ENCODE assay signal across 1 cellular context in the genomic region with DNA sequence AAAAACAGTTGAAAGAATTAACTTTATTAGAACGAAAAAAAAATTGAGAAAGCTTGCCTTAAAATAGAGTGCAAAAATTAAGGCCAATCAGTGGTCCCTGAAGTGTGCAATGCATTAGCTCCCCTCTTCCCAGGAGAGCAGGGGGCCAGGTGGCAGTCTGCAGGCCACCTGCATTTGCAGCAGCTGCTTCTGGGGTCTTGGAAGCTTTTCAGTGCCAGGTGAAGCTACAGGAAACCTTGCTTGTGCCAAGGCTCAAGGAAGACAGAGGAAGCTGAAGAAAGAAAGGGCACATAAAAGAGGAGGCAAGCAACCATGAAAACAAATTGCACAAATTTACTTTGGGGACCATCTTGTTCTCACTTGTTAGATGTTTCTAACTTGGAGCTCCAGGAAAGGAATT.
TF ChIP-seq lines count a peak whose summit lies in the region.

No MANE protein-coding gene starts in this region.

TF ChIP-seq in GM23338, 12 proteins besides CTCF, POLR2A, EP300 and RAD21 (continued from another document):
- TF ChIP-seq, protein P1, sequence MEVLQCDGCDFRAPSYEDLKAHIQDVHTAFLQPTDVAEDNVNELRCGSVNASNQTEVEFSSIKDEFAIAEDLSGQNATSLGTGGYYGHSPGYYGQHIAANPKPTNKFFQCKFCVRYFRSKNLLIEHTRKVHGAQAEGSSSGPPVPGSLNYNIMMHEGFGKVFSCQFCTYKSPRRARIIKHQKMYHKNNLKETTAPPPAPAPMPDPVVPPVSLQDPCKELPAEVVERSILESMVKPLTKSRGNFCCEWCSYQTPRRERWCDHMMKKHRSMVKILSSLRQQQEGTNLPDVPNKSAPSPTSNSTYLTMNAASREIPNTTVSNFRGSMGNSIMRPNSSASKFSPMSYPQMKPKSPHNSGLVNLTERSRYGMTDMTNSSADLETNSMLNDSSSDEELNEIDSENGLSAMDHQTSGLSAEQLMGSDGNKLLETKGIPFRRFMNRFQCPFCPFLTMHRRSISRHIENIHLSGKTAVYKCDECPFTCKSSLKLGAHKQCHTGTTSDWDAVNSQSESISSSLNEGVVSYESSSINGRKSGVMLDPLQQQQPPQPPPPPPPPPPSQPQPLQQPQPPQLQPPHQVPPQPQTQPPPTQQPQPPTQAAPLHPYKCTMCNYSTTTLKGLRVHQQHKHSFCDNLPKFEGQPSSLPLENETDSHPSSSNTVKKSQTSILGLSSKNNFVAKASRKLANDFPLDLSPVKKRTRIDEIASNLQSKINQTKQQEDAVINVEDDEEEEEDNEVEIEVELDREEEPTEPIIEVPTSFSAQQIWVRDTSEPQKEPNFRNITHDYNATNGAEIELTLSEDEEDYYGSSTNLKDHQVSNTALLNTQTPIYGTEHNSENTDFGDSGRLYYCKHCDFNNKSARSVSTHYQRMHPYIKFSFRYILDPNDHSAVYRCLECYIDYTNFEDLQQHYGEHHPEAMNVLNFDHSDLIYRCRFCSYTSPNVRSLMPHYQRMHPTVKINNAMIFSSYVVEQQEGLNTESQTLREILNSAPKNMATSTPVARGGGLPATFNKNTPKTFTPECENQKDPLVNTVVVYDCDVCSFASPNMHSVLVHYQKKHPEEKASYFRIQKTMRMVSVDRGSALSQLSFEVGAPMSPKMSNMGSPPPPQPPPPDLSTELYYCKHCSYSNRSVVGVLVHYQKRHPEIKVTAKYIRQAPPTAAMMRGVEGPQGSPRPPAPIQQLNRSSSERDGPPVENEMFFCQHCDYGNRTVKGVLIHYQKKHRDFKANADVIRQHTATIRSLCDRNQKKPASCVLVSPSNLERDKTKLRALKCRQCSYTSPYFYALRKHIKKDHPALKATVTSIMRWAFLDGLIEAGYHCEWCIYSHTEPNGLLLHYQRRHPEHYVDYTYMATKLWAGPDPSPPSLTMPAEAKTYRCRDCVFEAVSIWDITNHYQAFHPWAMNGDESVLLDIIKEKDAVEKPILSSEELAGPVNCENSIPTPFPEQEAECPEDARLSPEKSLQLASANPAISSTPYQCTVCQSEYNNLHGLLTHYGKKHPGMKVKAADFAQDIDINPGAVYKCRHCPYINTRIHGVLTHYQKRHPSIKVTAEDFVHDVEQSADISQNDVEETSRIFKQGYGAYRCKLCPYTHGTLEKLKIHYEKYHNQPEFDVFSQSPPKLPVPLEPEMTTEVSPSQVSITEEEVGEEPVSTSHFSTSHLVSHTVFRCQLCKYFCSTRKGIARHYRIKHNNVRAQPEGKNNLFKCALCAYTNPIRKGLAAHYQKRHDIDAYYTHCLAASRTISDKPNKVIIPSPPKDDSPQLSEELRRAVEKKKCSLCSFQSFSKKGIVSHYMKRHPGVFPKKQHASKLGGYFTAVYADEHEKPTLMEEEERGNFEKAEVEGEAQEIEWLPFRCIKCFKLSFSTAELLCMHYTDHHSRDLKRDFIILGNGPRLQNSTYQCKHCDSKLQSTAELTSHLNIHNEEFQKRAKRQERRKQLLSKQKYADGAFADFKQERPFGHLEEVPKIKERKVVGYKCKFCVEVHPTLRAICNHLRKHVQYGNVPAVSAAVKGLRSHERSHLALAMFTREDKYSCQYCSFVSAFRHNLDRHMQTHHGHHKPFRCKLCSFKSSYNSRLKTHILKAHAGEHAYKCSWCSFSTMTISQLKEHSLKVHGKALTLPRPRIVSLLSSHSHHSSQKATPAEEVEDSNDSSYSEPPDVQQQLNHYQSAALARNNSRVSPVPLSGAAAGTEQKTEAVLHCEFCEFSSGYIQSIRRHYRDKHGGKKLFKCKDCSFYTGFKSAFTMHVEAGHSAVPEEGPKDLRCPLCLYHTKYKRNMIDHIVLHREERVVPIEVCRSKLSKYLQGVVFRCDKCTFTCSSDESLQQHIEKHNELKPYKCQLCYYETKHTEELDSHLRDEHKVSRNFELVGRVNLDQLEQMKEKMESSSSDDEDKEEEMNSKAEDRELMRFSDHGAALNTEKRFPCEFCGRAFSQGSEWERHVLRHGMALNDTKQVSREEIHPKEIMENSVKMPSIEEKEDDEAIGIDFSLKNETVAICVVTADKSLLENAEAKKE (CRISPR knock-in tag; IDR thresholded peaks at IDR 0.05): no peak
- TF ChIP-seq NANOG (IDR thresholded peaks at IDR 0.05; ENCODE audit: borderline replicate concordance) (no peak), CREB1 (CRISPR knock-in tag; IDR thresholded peaks at IDR 0.05; ENCODE audit: low read depth) (no peak)
- TF ChIP-seq, protein P2, sequence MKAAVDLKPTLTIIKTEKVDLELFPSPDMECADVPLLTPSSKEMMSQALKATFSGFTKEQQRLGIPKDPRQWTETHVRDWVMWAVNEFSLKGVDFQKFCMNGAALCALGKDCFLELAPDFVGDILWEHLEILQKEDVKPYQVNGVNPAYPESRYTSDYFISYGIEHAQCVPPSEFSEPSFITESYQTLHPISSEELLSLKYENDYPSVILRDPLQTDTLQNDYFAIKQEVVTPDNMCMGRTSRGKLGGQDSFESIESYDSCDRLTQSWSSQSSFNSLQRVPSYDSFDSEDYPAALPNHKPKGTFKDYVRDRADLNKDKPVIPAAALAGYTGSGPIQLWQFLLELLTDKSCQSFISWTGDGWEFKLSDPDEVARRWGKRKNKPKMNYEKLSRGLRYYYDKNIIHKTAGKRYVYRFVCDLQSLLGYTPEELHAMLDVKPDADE (IDR thresholded peaks at IDR 0.05): no peak
